17 cellular contexts compared by ENCODE assay signal in genomic region chr1:167761400-167761799, GRCh38. TPM values are rescaled to one million over a fixed set of nuclear protein-coding genes. Genes with fewer than 3 reads are reported as not detected.
A peak's percentile ranks its signal among the peaks of the same experiment; 100 is the strongest.
DNase-seq lines count a peak whose midpoint lies in the region; ATAC-seq, FAIRE-seq and TF ChIP-seq lines count a peak whose summit lies in the region.
"Had no signal": no experiment of that assay in that cellular context is flagged by ENCODE, and none has a peak within 500 bp of the region (broad histone marks: within the 10 kb centered on the region; RNA-seq: fewer than 3 reads in every experiment).

No MANE protein-coding gene starts in this region.

- H3K4me3 ChIP-seq in NB4 (ENCODE audit: low read depth, low read length) (no peak overlapping the region), GM12878 (no peak overlapping the region)
- H3K4me3 ChIP-seq: left ventricle myocardium inferior had no signal

- TF ChIP-seq CTCF in NB4 (IDR thresholded peaks at IDR 0.05; ENCODE audit: low read depth, low read length) (no peak), GM12878 (IDR thresholded peaks at IDR 0.05 in 2 of 3, conservative IDR thresholded peaks at IDR 0.05 in 1 of 3; ENCODE audit: control insufficient read depth in 2 of 3, extremely low read depth in 1 of 3, insufficient read depth in 1 of 3, low read depth in 3 of 3, low read length in 3 of 3) (no peak)

- intact Hi-C loops in GM12878 (cut with micrococcal nuclease; ENCODE audit: unreplicated experiment) = no loop called here

- H4K20me1 ChIP-seq in GM12878 (ENCODE audit: control insufficient read depth, insufficient read depth) = no peaks in the 10 kb centered on the region

- H3K27me3 Mint-ChIP-seq in activated CD4-positive, alpha-beta T cell treated with anti-CD3 and anti-CD28 coated beads, Interleukin-2, amount 10 ng/mL, durations not matched to agents 7 days and 5 days = no peaks in the 10 kb centered on the region
- no peaks in the 10 kb centered on the region for H3K27me3 Mint-ChIP-seq in stimulated activated memory B cell treated with anti-CD40 and anti-IgM and Interleukin-4, amounts not matched to agents 10 μg/mL and 1 μg/mL and 100 μg/mL, for 72 hours
- peaks cover 2 to 8% (median 4%) of the 10 kb centered on the region in 3 donors for H3K27me3 Mint-ChIP-seq in immature natural killer cell (ENCODE audit: low read depth in 3 of 3)
- H3K27me3 Mint-ChIP-seq: naive B cell had no signal

- 50% methylated on average over 2 of the region's 2 CpGs for WGBS in GM12878 (ENCODE audit: insufficient coverage, insufficient replicate concordance, low lambda C conversion rate, missing lambda C conversion rate)

- no peak overlapping the region for H2AFZ ChIP-seq in GM12878 (ENCODE audit: control insufficient read depth, low read depth, low read length)

- no peaks in the 10 kb centered on the region for H3K27me3 ChIP-seq in GM12878 (replicated peaks in 1 of 2; ENCODE audit: control insufficient read depth in 2 of 2, insufficient read depth in 2 of 2, low read length in 1 of 2)
- H3K27me3 ChIP-seq: brain microvascular endothelial cell had no signal

- CTCF ChIA-PET in activated CD4-positive, alpha-beta T cell treated with anti-CD3 and anti-CD28 coated beads, Interleukin-2, amount 10 ng/mL, durations not matched to agents 7 days and 5 days (lab: Charles Lee) = interaction anchor here (1.2 to 2.0 kb wide), 4 partner anchors 9 to 33 kb away, joined by 3 to 7 read pairs (median 4); no protein-coding TSS in a partner anchor
- CTCF ChIA-PET in GM12878 (lab: Yijun Ruan, JAX) = interaction anchor here (2.1 kb wide), 1 partner anchor 46 kb away, joined by 5 read pairs; no protein-coding TSS in a partner anchor

- H3K4me1 Mint-ChIP-seq in activated CD4-positive, alpha-beta T cell treated with anti-CD3 and anti-CD28 coated beads, Interleukin-2, amount 10 ng/mL, durations not matched to agents 7 days and 5 days = peaks cover 33% of the 10 kb centered on the region
- H3K4me1 Mint-ChIP-seq in stimulated activated memory B cell treated with anti-CD40 and anti-IgM and Interleukin-4, amounts not matched to agents 10 μg/mL and 1 μg/mL and 100 μg/mL, for 72 hours = peaks cover 38% of the 10 kb centered on the region
- H3K4me1 Mint-ChIP-seq in immature natural killer cell = peaks cover 9 to 16% of the 10 kb centered on the region in 2 donors

- H3K36me3 ChIP-seq in GM12878 (ENCODE audit: control insufficient read depth in 2 of 2, insufficient read depth in 2 of 2, low read length in 1 of 2) = peaks cover 0 to 6% of the 10 kb centered on the region in 2 experiments; a peak in 3 of 4 replicates

- SMC1A ChIA-PET in GM12878 (lab: Charles Lee; ENCODE audit: uncharacterized antibody, unreplicated experiment) = interaction anchor here (1.7 to 1.9 kb wide), 2 partner anchors 8 to 204 kb away, joined by 3 to 11 read pairs; no protein-coding TSS in a partner anchor

- peaks cover 4% of the 10 kb centered on the region for H3K36me3 Mint-ChIP-seq in activated CD4-positive, alpha-beta T cell treated with anti-CD3 and anti-CD28 coated beads, Interleukin-2, amount 10 ng/mL, durations not matched to agents 7 days and 5 days (ENCODE audit: low read depth)
- peaks cover 5% of the 10 kb centered on the region for H3K36me3 Mint-ChIP-seq in stimulated activated memory B cell treated with anti-CD40 and anti-IgM and Interleukin-4, amounts not matched to agents 10 μg/mL and 1 μg/mL and 100 μg/mL, for 72 hours
- peaks cover 0 to 4% (median 0%) of the 10 kb centered on the region in 3 donors for H3K36me3 Mint-ChIP-seq in immature natural killer cell
- H3K36me3 Mint-ChIP-seq: naive B cell had no signal

- peak; percentile 31 for FAIRE-seq in GM12878 (lab: Jason Lieb, UNC)

- no peak for TF ChIP-seq EP300 in GM12878 (IDR thresholded peaks at IDR 0.05; ENCODE audit: borderline replicate concordance in 1 of 2, control insufficient read depth in 1 of 2, low read depth in 2 of 2, low read length in 2 of 2)

- no TSS peak for BruUV-seq in GM12878 (replicated peaks; lab: Mats Ljungman, UMichigan)

- H3K9me3 ChIP-seq in GM12878 (replicated peaks; ENCODE audit: control insufficient read depth, insufficient read depth, low read length) = no peaks in the 10 kb centered on the region
- H3K9me3 ChIP-seq: left ventricle myocardium inferior had no signal

- RAD21 ChIA-PET in GM12878 (lab: Charles Lee; ENCODE audit: unreplicated experiment) = interaction anchor here (1.0 kb wide), 1 partner anchor 8 kb away, joined by 3 read pairs; no protein-coding TSS in a partner anchor

- peaks cover 28% of the 10 kb centered on the region for H3K79me2 ChIP-seq in GM12878 (ENCODE audit: control insufficient read depth, insufficient read depth, low read length)

- no peaks in the 10 kb centered on the region for H3K9me3 Mint-ChIP-seq in activated CD4-positive, alpha-beta T cell treated with anti-CD3 and anti-CD28 coated beads, Interleukin-2, amount 10 ng/mL, durations not matched to agents 7 days and 5 days
- H3K9me3 Mint-ChIP-seq in stimulated activated memory B cell treated with anti-CD40 and anti-IgM and Interleukin-4, amounts not matched to agents 10 μg/mL and 1 μg/mL and 100 μg/mL, for 72 hours = no peaks in the 10 kb centered on the region
- H3K9me3 Mint-ChIP-seq in immature natural killer cell = no peaks in the 10 kb centered on the region
- H3K9me3 Mint-ChIP-seq: activated T-cell treated with anti-CD3 and anti-CD28 coated beads, Interleukin-2, amount 50 U/mL, for 72 hours; naive B cell; T-helper 2 cell treated with Interferon-gamma antibody and Interleukin-4, amounts not matched to agents 5 μg/mL and 100 μg/mL, for 36 hours had no signal

- DNase-seq in activated CD4-positive, alpha-beta T cell treated with anti-CD3 and anti-CD28 coated beads, Interleukin-2, amount 10 ng/mL, durations not matched to agents 7 days and 5 days = no peak
- no peak for DNase-seq in activated CD4-positive, alpha-beta T cell treated with anti-CD3 and anti-CD28 coated beads, Interleukin-2, amount 50 U/mL, for 4 hours
- DNase-seq in NB4 (ENCODE audit: low read depth) (peak; percentile 72), GM12878 (ENCODE audit: low read depth, low spot score) (no peak), occipital lobe (lab: John Stamatoyannopoulos, UW) (no peak), immature natural killer cell (no peak), activated gamma-delta T cell (lab: John Stamatoyannopoulos, UW) (no peak)
- DNase-seq: activated CD4-positive, alpha-beta T cell treated with anti-CD3 and anti-CD28 coated beads for 4 hours; brain microvascular endothelial cell; left ventricle myocardium inferior; naive B cell; NCI-H2029; NCI-H526; RPMI8226 had no signal

- H3K4me2 ChIP-seq in GM12878 (ENCODE audit: control insufficient read depth, insufficient read depth) = no peak overlapping the region

- ATAC-seq in GM12878 = no peak
- ATAC-seq in stimulated activated memory B cell treated with anti-CD40 and anti-IgM and Interleukin-4, amounts not matched to agents 10 μg/mL and 1 μg/mL and 100 μg/mL, for 72 hours = no peak

- no peak overlapping the region for H3K27ac ChIP-seq in GM12878 (ENCODE audit: control insufficient read depth, insufficient read depth)
- H3K27ac ChIP-seq: brain microvascular endothelial cell, left ventricle myocardium inferior had no signal

- peak overlapping the region; percentile 78 for H3K27ac Mint-ChIP-seq in activated CD4-positive, alpha-beta T cell treated with anti-CD3 and anti-CD28 coated beads, Interleukin-2, amount 10 ng/mL, durations not matched to agents 7 days and 5 days
- H3K27ac Mint-ChIP-seq in stimulated activated memory B cell treated with anti-CD40 and anti-IgM and Interleukin-4, amounts not matched to agents 10 μg/mL and 1 μg/mL and 100 μg/mL, for 72 hours = peak overlapping the region; percentile 2
- peak overlapping the region in 2 of 6 donors; percentile 18 to 41 for H3K27ac Mint-ChIP-seq in immature natural killer cell
- H3K27ac Mint-ChIP-seq: T-helper 2 cell treated with Interferon-gamma antibody and Interleukin-4, amounts not matched to agents 5 μg/mL and 100 μg/mL, for 36 hours had no signal

- TF ChIP-seq POLR2A in NB4 (IDR thresholded peaks at IDR 0.05; ENCODE audit: extremely low read depth, insufficient read length) = no peak
- TF ChIP-seq POLR2A in GM12878 (IDR thresholded peaks at IDR 0.05; ENCODE audit: low read depth, low read length) = no peak

- H3K9ac ChIP-seq in GM12878 (ENCODE audit: control insufficient read depth, insufficient read depth, low read length) = no peak overlapping the region

- in situ Hi-C loops in GM12878 (cut with MboI) = no loop called here

- POLR2A ChIA-PET in activated CD4-positive, alpha-beta T cell treated with anti-CD3 and anti-CD28 coated beads, Interleukin-2, amount 10 ng/mL, durations not matched to agents 7 days and 5 days (lab: Charles Lee) = no interaction called here
- POLR2A ChIA-PET in GM12878 (lab: Charles Lee) = interaction anchor here (1.7 kb wide), 1 partner anchor 14 kb away, joined by 4 read pairs; no protein-coding TSS in a partner anchor

- no peaks in the 10 kb centered on the region; the same call in 1 of the 2 replicates for H3K4me1 ChIP-seq in GM12878 (ENCODE audit: control insufficient read depth, insufficient read depth, low read length)

- no peak overlapping the region for H3K4me3 Mint-ChIP-seq in activated CD4-positive, alpha-beta T cell treated with anti-CD3 and anti-CD28 coated beads, Interleukin-2, amount 10 ng/mL, durations not matched to agents 7 days and 5 days
- no peak overlapping the region for H3K4me3 Mint-ChIP-seq in stimulated activated memory B cell treated with anti-CD40 and anti-IgM and Interleukin-4, amounts not matched to agents 10 μg/mL and 1 μg/mL and 100 μg/mL, for 72 hours
- H3K4me3 Mint-ChIP-seq in immature natural killer cell = no peak overlapping the region
- H3K4me3 Mint-ChIP-seq: naive B cell; T-helper 2 cell treated with Interferon-gamma antibody and Interleukin-4, amounts not matched to agents 5 μg/mL and 100 μg/mL, for 36 hours had no signal

- TF ChIP-seq RAD21 in GM12878 (IDR thresholded peaks at IDR 0.05; ENCODE audit: insufficient read depth, low read depth, low read length) = no peak

RNA-seq across cellular contexts. Expression of gene MPZL1, which starts 39.6 kb away (rescaled TPM):
- 10 to 100 TPM; 12.5 to 14.1 TPM for total RNA-seq in activated CD4-positive, alpha-beta T cell treated with anti-CD3 and anti-CD28 coated beads, Interleukin-2, amount 10 ng/mL, durations not matched to agents 7 days and 5 days
- total RNA-seq in GM12878 (2013; cell fraction: nucleolus; rRNA removed) = 68.4 and 72.7 TPM in 2 replicates
- total RNA-seq in GM12878 (2014; rRNA removed) (40.6 and 44.5 TPM in 2 replicates), GM12878 (2014; rRNA removed; fragmentation: Illumina TruSeq; extraction: Trizol) (45.4 and 46.4 TPM in 2 replicates), GM12878 (2021) (41.8 and 42.0 TPM in 2 replicates), occipital lobe (278 TPM)
- polyA plus RNA-seq in GM12878 (2011; ENCODE audit: low read depth) = 14.5 TPM
- polyA plus RNA-seq in GM12878 (2011; rRNA removed) (51.5 and 54.3 TPM in 2 replicates), GM12878 (2014; fragmentation: Illumina TruSeq; extraction: Trizol) (54.6 and 61.8 TPM in 2 replicates), GM12878 (2014; fragmentation: Nextera tagmentation; extraction: Ambion mirVana) (10 to 100 TPM in 1 of 2 experiments, 1 to 10 TPM in 1; 9.8 to 12.0 TPM), GM12878 (2014; rRNA removed) (38.9 and 45.4 TPM in 2 replicates), GM12878 (2016; fragmentation: Nextera tagmentation; extraction: Ambion mirVana) (10 to 100 TPM; 59.2 to 60.9 TPM), immature natural killer cell (10 to 100 TPM in 2 of 3 donors, 1 to 10 TPM in 1; 6.8 to 14.3 (median 12.1) TPM)
- polyA plus RNA-seq in GM12878 (2011; cell fraction: cytosol; rRNA removed) = 30.4 and 34.3 TPM in 2 replicates
- 41.2 and 50.5 TPM in 2 replicates for polyA plus RNA-seq in GM12878 (2011; cell fraction: nucleus; rRNA removed)
- 19.9 and 23.7 TPM in 2 replicates for polyA plus RNA-seq in GM12878 (2012)
- polyA minus RNA-seq in GM12878 (2011; rRNA and poly(A)+ RNA removed) = 27.8 and 47.7 TPM in 2 replicates
- polyA minus RNA-seq in GM12878 (2011; cell fraction: cytosol; rRNA and poly(A)+ RNA removed) = 15.1 and 16.2 TPM in 2 replicates
- 15.6 and 20.3 TPM in 2 replicates for polyA minus RNA-seq in GM12878 (2011; cell fraction: nucleus; rRNA and poly(A)+ RNA removed)
